In genomic region chr7:23472974-23473847, GRCh38 we compare ENCODE assay signal across 8 cellular contexts. TPM values are rescaled to one million over a fixed set of nuclear protein-coding genes. Genes with fewer than 3 reads are reported as not detected.
DNase-seq lines count a peak whose midpoint lies in the region; ATAC-seq and TF ChIP-seq lines count a peak whose summit lies in the region.

No MANE protein-coding gene starts in this region.

- H3K4me3 ChIP-seq in brain microvascular endothelial cell (ENCODE audit: low read depth, low read length) = peak overlapping the region; percentile 74
- peak overlapping the region; percentile 77 to 93 for H3K4me3 ChIP-seq in neutrophil (ENCODE audit: low read depth in 1 of 2, low read length in 1 of 2)
- H3K4me3 ChIP-seq in tibial nerve = peak overlapping the region in 1 of 4 donors; percentile 47

- DNase-seq in NCI-H1694 treated with DMSO at 0.1 percent for 48 hours (lab: John Stamatoyannopoulos, UW) (peak; percentile 60), NCI-H1694 (lab: John Stamatoyannopoulos, UW) (no peak), NCI-H2227 (lab: John Stamatoyannopoulos, UW; ENCODE audit: unreplicated experiment) (peak; percentile 53), brain microvascular endothelial cell (no peak), tibial nerve (ENCODE audit: low spot score in 2 of 2) (no peak)

- H3K36me3 ChIP-seq in brain microvascular endothelial cell (replicated peaks) = no peaks in the 10 kb centered on the region
- no peaks in the 10 kb centered on the region for H3K36me3 ChIP-seq in neutrophil
- no peaks in the 10 kb centered on the region for H3K36me3 ChIP-seq in tibial nerve

- no peak for TF ChIP-seq CTCF in brain microvascular endothelial cell (IDR thresholded peaks at IDR 0.05; ENCODE audit: low read depth, low read length, missing control alignments)
- TF ChIP-seq CTCF in neutrophil (IDR thresholded peaks at IDR 0.05) = no peak
- TF ChIP-seq CTCF in tibial nerve (IDR thresholded peaks at IDR 0.05) = no peak

- no peak for TF ChIP-seq EP300 in tibial nerve (IDR thresholded peaks at IDR 0.05)

- H3K27ac ChIP-seq in brain microvascular endothelial cell = peak overlapping the region; percentile 44
- no peak overlapping the region for H3K27ac ChIP-seq in neutrophil
- H3K27ac ChIP-seq in tibial nerve = no peak overlapping the region

- 21 to 26% methylated on average over 14 to 16 of the region's 16 CpGs for WGBS in tibial nerve, 2 donors

- ATAC-seq in GM21526 (IDR thresholded peaks at IDR 0.05; ENCODE audit: low FRiP score, unreplicated experiment) = no peak
- no peak for ATAC-seq in HG03342 (IDR thresholded peaks at IDR 0.05; ENCODE audit: unreplicated experiment)

- H3K4me1 ChIP-seq in neutrophil (ENCODE audit: control insufficient read depth in 1 of 2, insufficient read depth in 1 of 2, low read depth in 1 of 2, low read length in 1 of 2) (peaks cover 46 to 54% of the 10 kb centered on the region in 2 experiments), tibial nerve (peaks cover 0 to 52% (median 36%) of the 10 kb centered on the region in 4 donors)

- in situ Hi-C loops in brain microvascular endothelial cell (cut with HindIII; ENCODE audit: low pct_ligation_motif_present, low sequenced_read_pairs) = no loop called here

- H3K9me3 ChIP-seq in neutrophil = no peaks in the 10 kb centered on the region
- no peaks in the 10 kb centered on the region for H3K9me3 ChIP-seq in tibial nerve

- H3K27me3 ChIP-seq in brain microvascular endothelial cell (replicated peaks) (no peaks in the 10 kb centered on the region), neutrophil (peaks cover 100% of the 10 kb centered on the region), tibial nerve (peaks cover 24 to 99% of the 10 kb centered on the region in 2 donors)

- TF ChIP-seq POLR2A in tibial nerve (IDR thresholded peaks at IDR 0.05) = no peak

RNA-seq across cellular contexts. Expression of gene IGF2BP3, which starts 2.9 kb away (rescaled TPM):
- under 1 TPM in 3 of 4 donors, not detected in 1; 0.21 to 0.90 (median 0.59) TPM for total RNA-seq in tibial nerve

RNA-seq across cellular contexts. Expression of gene TRA2A, which starts 58.6 kb away (rescaled TPM):
- 10 to 100 TPM; 39.4 to 74.9 (median 43.5) TPM for total RNA-seq in tibial nerve

Comparison
In these comparisons a context has a peak if more than half of its experiments do, and no peak if none do; other contexts are left out.
1. DNase-seq: peak in NCI-H1694 treated with DMSO at 0.1 percent for 48 hours (single experiment) and NCI-H2227 (single experiment); none in NCI-H1694 (single experiment), brain microvascular endothelial cell (single experiment) and tibial nerve (0 of 2).